ENCODE assay signal across 2 cellular contexts in genomic region chr7:137983308-137984008, GRCh38.
TF ChIP-seq lines count a peak whose summit lies in the region.

No MANE protein-coding gene starts in this region.

TF ChIP-seq in HepG2, 621 proteins besides CTCF, POLR2A, EP300 and RAD21:
- TF ChIP-seq ZBTB38 (CRISPR knock-in tag; IDR thresholded peaks at IDR 0.05) = 0 out of 2 replicates have a peak, but pooled peaks have one; percentile 11
- TF ChIP-seq PRPF4 (IDR thresholded peaks at IDR 0.05; ENCODE audit: low read depth, low read length, poor library complexity, severe bottlenecking) = peak; percentile 43
- no peak for TF ChIP-seq MIER2 (CRISPR knock-in tag; IDR thresholded peaks at IDR 0.05)
- TF ChIP-seq SMAD9 (CRISPR knock-in tag; IDR thresholded peaks at IDR 0.05) = no peak
- TF ChIP-seq PHF8 (CRISPR knock-in tag; IDR thresholded peaks at IDR 0.05) = 0 out of 2 replicates have a peak, but pooled peaks have one; percentile 18
- peak; percentile 18; the same call in 1 of the 2 replicates for TF ChIP-seq ZBTB33 (CRISPR knock-in tag; IDR thresholded peaks at IDR 0.05)
- TF ChIP-seq, protein P1, sequence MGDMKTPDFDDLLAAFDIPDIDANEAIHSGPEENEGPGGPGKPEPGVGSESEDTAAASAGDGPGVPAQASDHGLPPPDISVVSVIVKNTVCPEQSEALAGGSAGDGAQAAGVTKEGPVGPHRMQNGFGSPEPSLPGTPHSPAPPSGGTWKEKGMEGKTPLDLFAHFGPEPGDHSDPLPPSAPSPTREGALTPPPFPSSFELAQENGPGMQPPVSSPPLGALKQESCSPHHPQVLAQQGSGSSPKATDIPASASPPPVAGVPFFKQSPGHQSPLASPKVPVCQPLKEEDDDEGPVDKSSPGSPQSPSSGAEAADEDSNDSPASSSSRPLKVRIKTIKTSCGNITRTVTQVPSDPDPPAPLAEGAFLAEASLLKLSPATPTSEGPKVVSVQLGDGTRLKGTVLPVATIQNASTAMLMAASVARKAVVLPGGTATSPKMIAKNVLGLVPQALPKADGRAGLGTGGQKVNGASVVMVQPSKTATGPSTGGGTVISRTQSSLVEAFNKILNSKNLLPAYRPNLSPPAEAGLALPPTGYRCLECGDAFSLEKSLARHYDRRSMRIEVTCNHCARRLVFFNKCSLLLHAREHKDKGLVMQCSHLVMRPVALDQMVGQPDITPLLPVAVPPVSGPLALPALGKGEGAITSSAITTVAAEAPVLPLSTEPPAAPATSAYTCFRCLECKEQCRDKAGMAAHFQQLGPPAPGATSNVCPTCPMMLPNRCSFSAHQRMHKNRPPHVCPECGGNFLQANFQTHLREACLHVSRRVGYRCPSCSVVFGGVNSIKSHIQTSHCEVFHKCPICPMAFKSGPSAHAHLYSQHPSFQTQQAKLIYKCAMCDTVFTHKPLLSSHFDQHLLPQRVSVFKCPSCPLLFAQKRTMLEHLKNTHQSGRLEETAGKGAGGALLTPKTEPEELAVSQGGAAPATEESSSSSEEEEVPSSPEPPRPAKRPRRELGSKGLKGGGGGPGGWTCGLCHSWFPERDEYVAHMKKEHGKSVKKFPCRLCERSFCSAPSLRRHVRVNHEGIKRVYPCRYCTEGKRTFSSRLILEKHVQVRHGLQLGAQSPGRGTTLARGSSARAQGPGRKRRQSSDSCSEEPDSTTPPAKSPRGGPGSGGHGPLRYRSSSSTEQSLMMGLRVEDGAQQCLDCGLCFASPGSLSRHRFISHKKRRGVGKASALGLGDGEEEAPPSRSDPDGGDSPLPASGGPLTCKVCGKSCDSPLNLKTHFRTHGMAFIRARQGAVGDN (CRISPR knock-in tag; IDR thresholded peaks at IDR 0.05) = peak; percentile 48; the same call in 1 of the 2 replicates
- TF ChIP-seq, protein P2, sequence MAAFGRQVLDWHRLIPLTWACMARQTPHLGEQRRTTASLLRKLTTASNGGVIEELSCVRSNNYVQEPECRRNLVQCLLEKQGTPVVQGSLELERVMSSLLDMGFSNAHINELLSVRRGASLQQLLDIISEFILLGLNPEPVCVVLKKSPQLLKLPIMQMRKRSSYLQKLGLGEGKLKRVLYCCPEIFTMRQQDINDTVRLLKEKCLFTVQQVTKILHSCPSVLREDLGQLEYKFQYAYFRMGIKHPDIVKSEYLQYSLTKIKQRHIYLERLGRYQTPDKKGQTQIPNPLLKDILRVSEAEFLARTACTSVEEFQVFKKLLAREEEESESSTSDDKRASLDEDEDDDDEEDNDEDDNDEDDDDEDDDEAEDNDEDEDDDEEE (CRISPR knock-in tag; IDR thresholded peaks at IDR 0.05) = no peak
- peak; percentile 51; the same call in 1 of the 2 replicates for TF ChIP-seq ARID2 (CRISPR knock-in tag; IDR thresholded peaks at IDR 0.05; ENCODE audit: borderline replicate concordance)
- TF ChIP-seq NR2F2 (IDR thresholded peaks at IDR 0.05; ENCODE audit: borderline replicate concordance, low read depth) = no peak
TF ChIP-seq in HepG2: peak in this region for 6.

TF ChIP-seq in SK-N-SH, 30 proteins besides CTCF, POLR2A, EP300 and RAD21:
- TF ChIP-seq ZBTB33 (IDR thresholded peaks at IDR 0.05; ENCODE audit: borderline replicate concordance, low read depth) = no peak
- TF ChIP-seq JUND (IDR thresholded peaks at IDR 0.05) = no peak
- TF ChIP-seq USF1 (IDR thresholded peaks at IDR 0.05; ENCODE audit: borderline replicate concordance, low read depth) = no peak
- no peak for TF ChIP-seq FOXJ3 (CRISPR knock-in tag; IDR thresholded peaks at IDR 0.05)
- no peak for TF ChIP-seq FOXM1 (IDR thresholded peaks at IDR 0.05; ENCODE audit: low read depth)
- no peak for TF ChIP-seq EZH2phosphoT487 (IDR thresholded peaks at IDR 0.05; ENCODE audit: borderline replicate concordance, low read depth)
- TF ChIP-seq NRF1 (IDR thresholded peaks at IDR 0.05; ENCODE audit: low read depth, low read length) = no peak
- no peak for TF ChIP-seq GABPA (IDR thresholded peaks at IDR 0.05; ENCODE audit: low read depth)
- TF ChIP-seq MXI1 (IDR thresholded peaks at IDR 0.05; ENCODE audit: low read depth, low read length) = no peak
- no peak for TF ChIP-seq TCF12 (IDR thresholded peaks at IDR 0.05)
- TF ChIP-seq FOSL2 (IDR thresholded peaks at IDR 0.05; ENCODE audit: borderline replicate concordance, low read depth) = no peak
- TF ChIP-seq RFX5 (IDR thresholded peaks at IDR 0.05; ENCODE audit: low read length) = no peak
